8 cellular contexts compared by ENCODE assay signal in the genomic region with DNA sequence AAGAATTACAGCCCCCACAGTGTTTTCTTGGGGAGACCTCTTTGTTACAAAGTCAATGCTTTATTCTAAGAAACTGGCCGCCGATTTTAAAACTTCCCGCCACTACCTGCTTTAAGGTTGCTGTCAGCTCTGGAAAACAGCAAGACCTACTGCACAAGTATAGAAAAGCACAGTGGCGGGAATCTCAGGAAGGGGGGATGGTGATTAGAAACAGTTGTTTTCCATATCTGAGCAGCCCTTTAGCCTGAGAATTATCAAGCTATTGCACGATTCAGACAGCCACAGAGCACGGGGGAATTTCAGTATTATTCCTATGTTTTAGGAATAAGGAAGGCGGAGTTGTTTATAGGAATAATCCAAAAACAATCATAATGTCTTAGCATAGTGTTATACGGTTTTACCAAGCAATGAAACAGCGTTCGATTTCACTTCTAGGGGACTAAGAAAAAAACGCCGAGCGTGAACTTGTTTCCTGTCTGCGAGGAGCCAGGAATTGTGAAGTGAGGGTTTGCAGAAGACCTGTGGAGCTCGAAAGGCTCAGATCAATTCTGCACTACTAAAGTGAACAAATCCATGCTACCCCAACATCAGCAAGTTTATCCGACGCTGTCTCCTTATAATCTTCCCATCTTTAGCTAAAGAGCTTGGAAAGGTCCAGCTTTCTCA.
DNase-seq lines count a peak whose midpoint lies in the region; ATAC-seq and TF ChIP-seq lines count a peak whose summit lies in the region.

No MANE protein-coding gene starts in this region.

- in situ Hi-C loops in gastrocnemius medialis (cut with MboI; ENCODE audit: low sequenced_read_pairs in 4 of 4): loop anchor here in 1 of 4 donors (25.0 kb wide), 1 partner anchor 308 kb away; a partner anchor contains a TSS

- POLR2A ChIA-PET in BJ (lab: Charles Lee): no interaction called here

- intact Hi-C loops in left ventricle myocardium inferior (cut with micrococcal nuclease) (no loop called here), gastrocnemius medialis (cut with DNase I; ENCODE audit: low total_unique reads) (no loop called here), posterior cingulate gyrus (cut with DNase I) (loop anchor here (5.0 kb wide), 1 partner anchor 313 kb away; a partner anchor contains a TSS)

- peaks cover 8% of the 10 kb centered on the region for H3K4me1 Mint-ChIP-seq in T-helper 1 cell treated with Interleukin-12 subunit alpha and Interleukin-12 subunit beta and Interleukin-4 antibody, amounts not matched to agents 30 μg/mL and 1 μg/mL, for 36 hours (ENCODE audit: low read depth)

- peak; percentile 26 for ATAC-seq in GM19035 (IDR thresholded peaks at IDR 0.05; ENCODE audit: unreplicated experiment)
- ATAC-seq in HG03135 (IDR thresholded peaks at IDR 0.05; ENCODE audit: unreplicated experiment): peak; percentile 22
- ATAC-seq in gastrocnemius medialis: no peak

- no peaks in the 10 kb centered on the region for H3K36me3 Mint-ChIP-seq in T-helper 1 cell treated with Interleukin-12 subunit alpha and Interleukin-12 subunit beta and Interleukin-4 antibody, amounts not matched to agents 30 μg/mL and 1 μg/mL, for 36 hours (ENCODE audit: low read depth)

- no peak for TF ChIP-seq POLR2A in gastrocnemius medialis (IDR thresholded peaks at IDR 0.05)

- H3K4me3 ChIP-seq in BJ (ENCODE audit: low read depth, low read length) (peak overlapping the region; percentile 54), left ventricle myocardium inferior (peak overlapping the region; percentile 69), gastrocnemius medialis (peak overlapping the region; percentile 55 to 65 (median 63))

- no peak for DNase-seq in BJ (ENCODE audit: low read depth)
- no peak for DNase-seq in left ventricle myocardium inferior
- no peak for DNase-seq in gastrocnemius medialis
- no peak for DNase-seq in epidermal melanocyte (ENCODE audit: insufficient read length, low spot score)
- no peak for DNase-seq in posterior cingulate gyrus

- no peaks in the 10 kb centered on the region for H3K9me3 ChIP-seq in left ventricle myocardium inferior (replicated peaks)
- no peaks in the 10 kb centered on the region for H3K9me3 ChIP-seq in gastrocnemius medialis

- TF ChIP-seq CTCF in BJ (IDR thresholded peaks at IDR 0.05; ENCODE audit: insufficient read depth, low read depth, low read length): no peak
- no peak for TF ChIP-seq CTCF in left ventricle myocardium inferior (IDR thresholded peaks at IDR 0.05; ENCODE audit: borderline replicate concordance)
- no peak for TF ChIP-seq CTCF in gastrocnemius medialis (IDR thresholded peaks at IDR 0.05 in 4 of 5, conservative IDR thresholded peaks at IDR 0.05 in 1 of 5)

- peak overlapping the region; percentile 67 for H3K27ac Mint-ChIP-seq in T-helper 1 cell treated with Interleukin-12 subunit alpha and Interleukin-12 subunit beta and Interleukin-4 antibody, amounts not matched to agents 30 μg/mL and 1 μg/mL, for 36 hours

- H3K27ac ChIP-seq in left ventricle myocardium inferior (replicated peaks): peak overlapping the region; percentile 65
- H3K27ac ChIP-seq in gastrocnemius medialis: peak overlapping the region; percentile 58 to 70 (median 66)

- H3K4me3 Mint-ChIP-seq in T-helper 1 cell treated with Interleukin-12 subunit alpha and Interleukin-12 subunit beta and Interleukin-4 antibody, amounts not matched to agents 30 μg/mL and 1 μg/mL, for 36 hours: peak overlapping the region; percentile 88

- no peaks in the 10 kb centered on the region for H3K9me3 Mint-ChIP-seq in T-helper 1 cell treated with Interleukin-12 subunit alpha and Interleukin-12 subunit beta and Interleukin-4 antibody, amounts not matched to agents 30 μg/mL and 1 μg/mL, for 36 hours

- H3K27me3 ChIP-seq in BJ (ENCODE audit: control insufficient read depth, insufficient read depth, low read length) (no peaks in the 10 kb centered on the region), left ventricle myocardium inferior (ENCODE audit: low read depth) (no peaks in the 10 kb centered on the region), gastrocnemius medialis (no peaks in the 10 kb centered on the region)

- H3K4me1 ChIP-seq in left ventricle myocardium inferior (peaks cover 10% of the 10 kb centered on the region), gastrocnemius medialis (peaks cover 0 to 5% of the 10 kb centered on the region in 2 donors)

- H3K27me3 Mint-ChIP-seq in T-helper 1 cell treated with Interleukin-12 subunit alpha and Interleukin-12 subunit beta and Interleukin-4 antibody, amounts not matched to agents 30 μg/mL and 1 μg/mL, for 36 hours (ENCODE audit: low read depth): peaks cover 10% of the 10 kb centered on the region

- H3K36me3 ChIP-seq in BJ (ENCODE audit: control insufficient read depth, insufficient read depth, low read length): no peaks in the 10 kb centered on the region
- H3K36me3 ChIP-seq in left ventricle myocardium inferior: no peaks in the 10 kb centered on the region
- no peaks in the 10 kb centered on the region for H3K36me3 ChIP-seq in gastrocnemius medialis

- CTCF ChIA-PET in BJ (lab: Yijun Ruan, JAX): interaction anchor here (0.5 to 0.7 kb wide), 2 partner anchors 368 to 422 kb away, joined by 3 read pairs; no protein-coding TSS in a partner anchor

Comparison
In these comparisons a context has a peak if more than half of its experiments do, and no peak if none do; other contexts are left out.
1. ATAC-seq: peak in GM19035 (single experiment) and HG03135 (single experiment); none in gastrocnemius medialis (0 of 2).
2. Peak in every context shown above with its lines, with median percentiles within 50 percentile points of each other: H3K4me3 ChIP-seq.